Comparison of ENCODE assay signal across 21 cellular contexts in the genomic region with DNA sequence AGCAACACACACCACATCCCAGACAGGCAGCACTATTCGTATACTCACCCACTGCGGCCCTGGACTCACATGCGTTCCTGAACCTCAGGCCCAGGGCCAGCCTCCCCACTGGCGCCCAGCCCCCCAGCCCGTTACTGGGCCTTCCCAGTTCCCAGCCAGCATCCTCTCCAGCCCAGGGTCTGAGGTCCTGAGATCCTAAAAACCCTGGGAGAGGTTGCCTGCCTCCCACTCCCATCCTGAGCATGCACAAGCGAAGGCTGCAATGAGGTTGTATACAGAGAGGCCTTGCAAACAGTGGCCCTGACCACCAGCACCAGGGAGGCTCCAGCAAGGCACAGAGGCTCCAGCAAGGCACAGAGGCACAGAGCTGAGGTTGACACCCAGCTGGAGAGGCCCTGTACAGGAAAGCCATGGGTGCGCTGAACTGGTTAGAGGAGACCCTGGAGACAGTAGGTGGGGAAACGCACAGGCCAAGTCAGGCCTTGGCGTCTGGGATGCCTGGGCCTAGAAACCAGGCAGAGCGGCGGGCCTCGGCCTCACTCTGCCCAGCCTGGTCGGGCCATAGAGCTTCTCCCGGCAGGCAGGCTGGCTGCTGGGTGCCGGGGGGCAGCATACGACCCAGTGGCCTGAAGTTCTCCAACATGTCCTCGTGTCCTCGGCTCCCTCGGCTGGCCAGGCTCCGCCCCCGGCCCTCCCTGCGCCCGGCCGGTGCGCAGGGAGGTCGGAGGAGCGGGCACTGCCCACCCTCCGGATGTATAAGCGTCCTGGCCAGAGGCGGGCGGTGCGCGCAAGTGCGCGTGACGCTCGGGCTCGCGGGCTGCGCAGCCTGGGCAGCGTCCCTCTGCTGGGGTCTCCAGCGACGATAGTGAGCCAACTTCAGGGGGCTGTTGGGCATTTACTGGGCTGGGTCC. TPM values are rescaled to one million over a fixed set of nuclear protein-coding genes. Genes with fewer than 3 reads are reported as not detected.
DNase-seq lines count a peak whose midpoint lies in the region; ATAC-seq and TF ChIP-seq lines count a peak whose summit lies in the region.
"Had no signal": no experiment of that assay in that cellular context is flagged by ENCODE, and none has a peak within 500 bp of the region (broad histone marks: within the 10 kb centered on the region; RNA-seq: fewer than 3 reads in every experiment).

No MANE protein-coding gene starts in this region.

- DNase-seq in CD4-positive, CD25-positive, alpha-beta regulatory T cell = no peak
- no peak for DNase-seq in Calu3
- DNase-seq in lower lobe of right lung = no peak
- no peak for DNase-seq in tibial artery
- DNase-seq in cerebellar nuclear complex (lab: John Stamatoyannopoulos, UW) = no peak
- no peak for DNase-seq in HT-29 (ENCODE audit: low spot score)
- DNase-seq: activated CD4-positive, CD25-positive, alpha-beta regulatory T cell; activated CD8-positive, alpha-beta memory T cell treated with anti-CD3 and anti-CD28 coated beads, Interleukin-2, amount 50 U/mL, for 4 hours; activated naive CD4-positive, alpha-beta T cell treated with anti-CD3 and anti-CD28 coated beads for 36 hours; AML-193; effector CD8-positive, alpha-beta T cell; NCI-H1092 treated with DMSO at 0.1 percent for 48 hours; NCI-H82; thyroid gland had no signal

- peaks cover 5 to 43% (median 14%) of the 10 kb centered on the region in 4 donors for H3K4me1 Mint-ChIP-seq in CD4-positive, CD25-positive, alpha-beta regulatory T cell
- peaks cover 13% of the 10 kb centered on the region for H3K4me1 Mint-ChIP-seq in Calu3 (ENCODE audit: low read depth, unreplicated experiment)
- H3K4me1 Mint-ChIP-seq in activated T-helper 17 cell treated with anti-CD3 and anti-CD28 coated beads, Interleukin-2, amount 50 U/mL, for 72 hours = peaks cover 12% of the 10 kb centered on the region

- H3K4me3 ChIP-seq in CD4-positive, CD25-positive, alpha-beta regulatory T cell (ENCODE audit: low read depth, low read length) = no peak overlapping the region
- H3K4me3 ChIP-seq in lower lobe of right lung = peak overlapping the region; percentile 23
- H3K4me3 ChIP-seq in tibial artery = no peak overlapping the region
- H3K4me3 ChIP-seq: hepatocyte, smooth muscle cell, thyroid gland had no signal

- H3K27ac Mint-ChIP-seq in CD4-positive, CD25-positive, alpha-beta regulatory T cell = no peak overlapping the region
- H3K27ac Mint-ChIP-seq in Calu3 (ENCODE audit: unreplicated experiment) = no peak overlapping the region
- H3K27ac Mint-ChIP-seq in activated T-helper 17 cell treated with anti-CD3 and anti-CD28 coated beads, Interleukin-2, amount 50 U/mL, for 72 hours = no peak overlapping the region
- H3K27ac Mint-ChIP-seq: activated naive CD4-positive, alpha-beta T cell treated with anti-CD3 and anti-CD28 coated beads for 36 hours had no signal

- H3K4me1 ChIP-seq in CD4-positive, CD25-positive, alpha-beta regulatory T cell (ENCODE audit: control insufficient read depth, insufficient read depth, low read length, poor library complexity, severe bottlenecking) = peaks cover 41% of the 10 kb centered on the region
- H3K4me1 ChIP-seq in lower lobe of right lung (peaks cover 37% of the 10 kb centered on the region), tibial artery (peaks cover 0 to 45% (median 34%) of the 10 kb centered on the region in 4 donors)

- H3K27ac ChIP-seq in CD4-positive, CD25-positive, alpha-beta regulatory T cell (ENCODE audit: insufficient read depth, low read length, poor library complexity, severe bottlenecking) = no peak overlapping the region
- H3K27ac ChIP-seq in lower lobe of right lung (no peak overlapping the region), tibial artery (no peak overlapping the region)
- H3K27ac ChIP-seq: hepatocyte, KMS-11, pancreas had no signal

- no peak for TF ChIP-seq CTCF in Calu3 (IDR thresholded peaks at IDR 0.05; ENCODE audit: unreplicated experiment)
- no peak for TF ChIP-seq CTCF in lower lobe of right lung (IDR thresholded peaks at IDR 0.05)
- no peak for TF ChIP-seq CTCF in tibial artery (IDR thresholded peaks at IDR 0.05)

- CTCF ChIA-PET in Calu3 (lab: Charles Lee) = no interaction called here

- no peaks in the 10 kb centered on the region for H3K36me3 Mint-ChIP-seq in CD4-positive, CD25-positive, alpha-beta regulatory T cell
- H3K36me3 Mint-ChIP-seq in Calu3 (ENCODE audit: insufficient read depth, unreplicated experiment) = peaks cover 4% of the 10 kb centered on the region
- H3K36me3 Mint-ChIP-seq in activated T-helper 17 cell treated with anti-CD3 and anti-CD28 coated beads, Interleukin-2, amount 50 U/mL, for 72 hours (ENCODE audit: low read depth) = peaks cover 9% of the 10 kb centered on the region

- peaks cover 66% of the 10 kb centered on the region for H3K27me3 Mint-ChIP-seq in CD4-positive, CD25-positive, alpha-beta regulatory T cell
- peaks cover 98% of the 10 kb centered on the region for H3K27me3 Mint-ChIP-seq in Calu3 (ENCODE audit: unreplicated experiment)
- peaks cover 48% of the 10 kb centered on the region for H3K27me3 Mint-ChIP-seq in activated T-helper 17 cell treated with anti-CD3 and anti-CD28 coated beads, Interleukin-2, amount 50 U/mL, for 72 hours

- no TSS peak for BruUV-seq in Calu3 (replicated peaks; lab: Mats Ljungman, UMichigan)

- peak overlapping the region; percentile 66 to 80 (median 75) for H3K4me3 Mint-ChIP-seq in CD4-positive, CD25-positive, alpha-beta regulatory T cell
- H3K4me3 Mint-ChIP-seq in Calu3 (ENCODE audit: low read depth, unreplicated experiment) = peak overlapping the region; percentile 54
- H3K4me3 Mint-ChIP-seq in activated T-helper 17 cell treated with anti-CD3 and anti-CD28 coated beads, Interleukin-2, amount 50 U/mL, for 72 hours = peak overlapping the region; percentile 67

- H3K9me3 Mint-ChIP-seq in CD4-positive, CD25-positive, alpha-beta regulatory T cell = peaks cover 0 to 3% (median 0%) of the 10 kb centered on the region in 7 donors
- no peaks in the 10 kb centered on the region for H3K9me3 Mint-ChIP-seq in Calu3 (ENCODE audit: low read depth, unreplicated experiment)
- no peaks in the 10 kb centered on the region for H3K9me3 Mint-ChIP-seq in activated T-helper 17 cell treated with anti-CD3 and anti-CD28 coated beads, Interleukin-2, amount 50 U/mL, for 72 hours
- H3K9me3 Mint-ChIP-seq: activated naive CD4-positive, alpha-beta T cell treated with anti-CD3 and anti-CD28 coated beads for 36 hours had no signal

- no peaks in the 10 kb centered on the region for H3K36me3 ChIP-seq in CD4-positive, CD25-positive, alpha-beta regulatory T cell (ENCODE audit: control insufficient read depth, insufficient read depth, low read length)
- no peaks in the 10 kb centered on the region for H3K36me3 ChIP-seq in lower lobe of right lung
- H3K36me3 ChIP-seq in tibial artery = no peaks in the 10 kb centered on the region
- H3K36me3 ChIP-seq: pancreas, thyroid gland had no signal

- H3K9me3 ChIP-seq in CD4-positive, CD25-positive, alpha-beta regulatory T cell (ENCODE audit: control insufficient read depth in 2 of 2, low read length in 2 of 2) = no peaks in the 10 kb centered on the region
- no peaks in the 10 kb centered on the region for H3K9me3 ChIP-seq in lower lobe of right lung
- H3K9me3 ChIP-seq in tibial artery = no peaks in the 10 kb centered on the region
- H3K9me3 ChIP-seq: pancreas, thyroid gland had no signal

- no peak for ATAC-seq in CD4-positive, CD25-positive, alpha-beta regulatory T cell (ENCODE audit: low read depth in 2 of 2)
- no peak for ATAC-seq in activated T-helper 17 cell treated with anti-CD3 and anti-CD28 coated beads, Interleukin-2, amount 50 U/mL, for 72 hours (replicated peaks)
- ATAC-seq in lower lobe of right lung = peak in 1 of 2 donors; percentile 8
- ATAC-seq in HG03378 (IDR thresholded peaks at IDR 0.05; ENCODE audit: unreplicated experiment) = no peak

- intact Hi-C loops in Calu3 (cut with micrococcal nuclease; ENCODE audit: unreplicated experiment) = no loop called here
- intact Hi-C loops in lower lobe of right lung (cut with DNase I) = no loop called here
- intact Hi-C loops in tibial artery (cut with DNase I; ENCODE audit: low total_unique reads) = no loop called here

- peaks cover 2% of the 10 kb centered on the region for H3K27me3 ChIP-seq in CD4-positive, CD25-positive, alpha-beta regulatory T cell (ENCODE audit: control insufficient read depth, insufficient read depth, low read length)
- peaks cover 92% of the 10 kb centered on the region for H3K27me3 ChIP-seq in lower lobe of right lung (ENCODE audit: low read depth)
- H3K27me3 ChIP-seq in tibial artery = peaks cover 4 to 89% of the 10 kb centered on the region in 2 donors

RNA-seq across cellular contexts. Expression of a gene that starts 2.3 kb away (rescaled TPM):
- total RNA-seq in CD4-positive, CD25-positive, alpha-beta regulatory T cell = not detected
- polyA plus RNA-seq in CD4-positive, CD25-positive, alpha-beta regulatory T cell = not detected
- total RNA-seq in Calu3 (2022) = not detected in 2 replicates
- not detected for total RNA-seq in activated T-helper 17 cell treated with anti-CD3 and anti-CD28 coated beads, Interleukin-2, amount 50 U/mL, for 72 hours
- 13.5 TPM for total RNA-seq in lower lobe of right lung
- not detected in 2 replicates for total RNA-seq in HT-29 (2014; rRNA removed; shearing (Covaris generic))
- total RNA-seq: activated naive CD4-positive, alpha-beta T cell treated with anti-CD3 and anti-CD28 coated beads for 36 hours; hepatocyte; kidney epithelial cell; smooth muscle cell had no signal
- polyA plus RNA-seq: smooth muscle cell had no signal

RNA-seq across cellular contexts. Expression of a gene that starts 34.9 kb away (rescaled TPM):
- total RNA-seq in CD4-positive, CD25-positive, alpha-beta regulatory T cell = 6.4 TPM
- polyA plus RNA-seq in CD4-positive, CD25-positive, alpha-beta regulatory T cell = not detected
- not detected in 2 replicates for total RNA-seq in Calu3 (2022)
- total RNA-seq in activated T-helper 17 cell treated with anti-CD3 and anti-CD28 coated beads, Interleukin-2, amount 50 U/mL, for 72 hours = not detected
- total RNA-seq in lower lobe of right lung = 2.8 TPM
- total RNA-seq in HT-29 (2014; rRNA removed; shearing (Covaris generic)) = not detected in 2 replicates
- total RNA-seq: activated naive CD4-positive, alpha-beta T cell treated with anti-CD3 and anti-CD28 coated beads for 36 hours had no signal

RNA-seq across cellular contexts. Expression of a gene that starts 43.9 kb away (rescaled TPM):
- total RNA-seq in CD4-positive, CD25-positive, alpha-beta regulatory T cell = 5.2 TPM
- not detected for polyA plus RNA-seq in CD4-positive, CD25-positive, alpha-beta regulatory T cell
- total RNA-seq in Calu3 (2022) (2.3 and 3.3 TPM in 2 replicates), lower lobe of right lung (9.3 TPM)
- under 1 TPM; 0.41 to 0.42 TPM for total RNA-seq in activated T-helper 17 cell treated with anti-CD3 and anti-CD28 coated beads, Interleukin-2, amount 50 U/mL, for 72 hours
- 0.42 TPM in 1 of 2 replicates, not detected in the other for total RNA-seq in HT-29 (2014; rRNA removed; shearing (Covaris generic))

Comparison
In these comparisons a context has a peak if more than half of its experiments do, and no peak if none do; other contexts are left out.
1. RNA of a gene that starts 2.3 kb away (total RNA-seq): 13.5 TPM in lower lobe of right lung (single experiment); not detected in Calu3, not detected in CD4-positive, CD25-positive, alpha-beta regulatory T cell (single experiment), not detected in activated T-helper 17 cell treated with anti-CD3 and anti-CD28 coated beads, Interleukin-2, amount 50 U/mL, for 72 hours and not detected in HT-29; every median in the first group is over 10 times any median in the second.
2. Peak in every context shown above with its lines, with median percentiles within 50 percentile points of each other: H3K4me3 Mint-ChIP-seq.